Comparison of ENCODE assay signal across 11 cellular contexts in the genomic region with DNA sequence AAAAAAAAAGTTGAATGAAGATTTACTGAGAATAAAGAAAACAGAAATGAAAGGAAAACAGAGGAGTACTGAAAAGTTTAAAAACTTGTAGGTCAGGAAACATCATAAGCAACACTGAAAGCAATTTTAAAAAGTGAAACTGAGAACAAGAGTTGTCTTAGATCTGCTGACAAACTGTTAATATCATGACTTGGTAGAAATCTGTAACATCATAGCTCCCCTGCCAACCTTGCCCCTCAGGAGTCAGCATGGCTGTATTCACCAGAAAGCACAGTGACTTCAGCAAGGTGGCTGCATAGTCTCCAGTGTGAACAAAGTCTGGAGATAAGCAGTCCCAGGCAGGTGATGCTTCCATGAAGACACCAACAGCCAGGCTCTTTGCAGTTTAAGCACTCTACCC. TPM values are rescaled to one million over a fixed set of nuclear protein-coding genes. Genes with fewer than 3 reads are reported as not detected.
DNase-seq lines count a peak whose midpoint lies in the region; ATAC-seq and TF ChIP-seq lines count a peak whose summit lies in the region.
"Had no signal": no experiment of that assay in that cellular context is flagged by ENCODE, and none has a peak within 500 bp of the region (broad histone marks: within the 10 kb centered on the region; RNA-seq: fewer than 3 reads in every experiment).

No MANE protein-coding gene starts in this region.

- BruUV-seq in Calu3 (replicated peaks; lab: Mats Ljungman, UMichigan), result no TSS peak

- no peaks in the 10 kb centered on the region for H3K36me3 ChIP-seq in endocrine pancreas (ENCODE audit: control insufficient read depth, insufficient read depth, low read length)

- ATAC-seq in GM18861 (IDR thresholded peaks at IDR 0.05; ENCODE audit: unreplicated experiment) (peak; percentile 73), GM21526 (IDR thresholded peaks at IDR 0.05; ENCODE audit: low FRiP score, unreplicated experiment) (peak; percentile 55), HG03175 (IDR thresholded peaks at IDR 0.05; ENCODE audit: unreplicated experiment) (peak; percentile 64), foreskin keratinocyte (no peak)

- no peaks in the 10 kb centered on the region for H3K9me3 Mint-ChIP-seq in Calu3 (ENCODE audit: low read depth, unreplicated experiment)

- H3K27me3 ChIP-seq in endocrine pancreas (ENCODE audit: control insufficient read depth, insufficient read depth, low read length), result no peaks in the 10 kb centered on the region
- H3K27me3 ChIP-seq in foreskin keratinocyte, result no peaks in the 10 kb centered on the region
- H3K27me3 ChIP-seq: transverse colon had no signal

- H3K4me3 ChIP-seq in endocrine pancreas (ENCODE audit: control insufficient read depth, insufficient read depth, low read length), result peak overlapping the region; percentile 52
- no peak overlapping the region for H3K4me3 ChIP-seq in foreskin fibroblast (ENCODE audit: low read depth in 1 of 2, low read length in 2 of 2)
- H3K4me3 ChIP-seq: transverse colon had no signal

- TF ChIP-seq CTCF in foreskin fibroblast (IDR thresholded peaks at IDR 0.05; ENCODE audit: low read depth, low read length) (no peak), Calu3 (IDR thresholded peaks at IDR 0.05; ENCODE audit: unreplicated experiment) (no peak), foreskin keratinocyte (conservative IDR thresholded peaks at IDR 0.05) (no peak)

- H3K27ac ChIP-seq in foreskin keratinocyte, result no peak overlapping the region
- H3K27ac ChIP-seq: transverse colon had no signal

- H3K4me3 Mint-ChIP-seq in Calu3 (ENCODE audit: low read depth, unreplicated experiment), result no peak overlapping the region

- H3K27ac Mint-ChIP-seq in Calu3 (ENCODE audit: unreplicated experiment), result no peak overlapping the region

- no peaks in the 10 kb centered on the region for H3K27me3 Mint-ChIP-seq in Calu3 (ENCODE audit: unreplicated experiment)

- peaks cover 23% of the 10 kb centered on the region for H3K4me1 ChIP-seq in endocrine pancreas (ENCODE audit: control insufficient read depth, insufficient read depth, low read length)
- peaks cover 7% of the 10 kb centered on the region for H3K4me1 ChIP-seq in foreskin keratinocyte

- no peak overlapping the region for H3K9ac ChIP-seq in endocrine pancreas (ENCODE audit: control insufficient read depth, insufficient read depth, low read length)

- CTCF ChIA-PET in Calu3 (lab: Charles Lee), result no interaction called here

- peaks cover 4% of the 10 kb centered on the region for H3K36me3 Mint-ChIP-seq in Calu3 (ENCODE audit: insufficient read depth, unreplicated experiment)

- peaks cover 9% of the 10 kb centered on the region for H3K4me1 Mint-ChIP-seq in Calu3 (ENCODE audit: low read depth, unreplicated experiment)

- H3K9me3 ChIP-seq in endocrine pancreas (ENCODE audit: control insufficient read depth, low read length), result no peaks in the 10 kb centered on the region
- H3K9me3 ChIP-seq: transverse colon had no signal

- intact Hi-C loops in Calu3 (cut with micrococcal nuclease; ENCODE audit: unreplicated experiment), result no loop called here

- DNase-seq in NCI-H226, result no peak
- no peak for DNase-seq in foreskin fibroblast
- no peak for DNase-seq in Calu3
- DNase-seq in foreskin keratinocyte, result no peak
- DNase-seq: NCI-H2171 treated with DMSO at 0.1 percent for 48 hours; stimulated activated CD4-positive, alpha-beta T cell treated with anti-CD3 and anti-CD28 coated beads, Interleukin-12 subunit alpha, Interleukin-12 subunit beta, amount 100 ng/mL, for 4 hours; transverse colon had no signal

RNA-seq across cellular contexts. Expression of a gene that starts 5.3 kb away (rescaled TPM):
- total RNA-seq in Calu3 (2022) (31.0 and 32.4 TPM in 2 replicates), foreskin keratinocyte (110 and 118 TPM in 2 replicates)
- polyA plus RNA-seq in foreskin keratinocyte, result 134 and 141 TPM in 2 replicates

RNA-seq across cellular contexts. Expression of a gene that starts 29.8 kb away (rescaled TPM):
- total RNA-seq in Calu3 (2022) (5.9 and 6.7 TPM in 2 replicates), foreskin keratinocyte (19.6 and 22.9 TPM in 2 replicates)
- 18.6 and 20.9 TPM in 2 replicates for polyA plus RNA-seq in foreskin keratinocyte

RNA-seq across cellular contexts. Expression of a gene that starts 29.8 kb away (rescaled TPM):
- total RNA-seq in Calu3 (2022), result not detected in 2 replicates
- total RNA-seq in foreskin keratinocyte, result not detected in 2 replicates
- 0.03 TPM in 1 of 2 replicates, not detected in the other for polyA plus RNA-seq in foreskin keratinocyte
